ENCODE assay signal across 27 cellular contexts in the genomic region with DNA sequence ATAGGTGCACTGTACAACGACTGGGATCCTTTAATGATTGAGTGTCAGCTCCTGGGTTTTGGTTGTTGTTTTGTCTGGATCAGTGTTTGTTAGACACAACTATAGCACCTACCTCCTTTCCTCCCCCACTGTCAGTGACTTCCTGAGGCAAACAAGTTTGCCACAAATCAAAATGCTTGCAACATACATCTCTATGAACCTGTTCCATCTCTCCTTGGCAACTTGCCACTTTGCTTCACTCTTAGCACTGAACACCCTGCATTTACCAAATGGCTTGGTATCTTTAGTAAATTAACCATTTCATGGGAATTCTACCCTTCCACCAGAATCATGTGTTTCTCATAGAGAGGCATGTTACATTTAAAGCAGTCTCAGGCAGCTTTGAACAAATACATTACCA.
A peak's percentile ranks its signal among the peaks of the same experiment; 100 is the strongest.
DNase-seq lines count a peak whose midpoint lies in the region; ATAC-seq and TF ChIP-seq lines count a peak whose summit lies in the region.
"Had no signal": no experiment of that assay in that cellular context is flagged by ENCODE, and none has a peak within 500 bp of the region (broad histone marks: within the 10 kb centered on the region; RNA-seq: fewer than 3 reads in every experiment).

No MANE protein-coding gene starts in this region.

- WGBS in heart left ventricle, 4 donors: 41 to 58% (median 48%) methylated on average over 1 of the region's 1 CpG

- H3K27me3 ChIP-seq in cardiac muscle cell: no peaks in the 10 kb centered on the region
- no peaks in the 10 kb centered on the region for H3K27me3 ChIP-seq in heart left ventricle
- H3K27me3 ChIP-seq: foreskin keratinocyte, right lobe of liver, upper lobe of right lung had no signal

- H3K4me3 ChIP-seq in cardiac muscle cell (no peak overlapping the region), heart left ventricle (no peak overlapping the region), fibroblast of villous mesenchyme (ENCODE audit: low read depth, low read length) (no peak overlapping the region)
- H3K4me3 ChIP-seq: dorsolateral prefrontal cortex, right lobe of liver, upper lobe of right lung had no signal

- TF ChIP-seq POLR2A in heart left ventricle (IDR thresholded peaks at IDR 0.05): no peak

- no peak overlapping the region for H3K27ac ChIP-seq in cardiac muscle cell
- H3K27ac ChIP-seq in heart left ventricle: no peak overlapping the region
- H3K27ac ChIP-seq: dorsolateral prefrontal cortex, epithelial cell of prostate, foreskin keratinocyte, parathyroid adenoma, right lobe of liver, upper lobe of right lung had no signal

- intact Hi-C loops in heart left ventricle (cut with DNase I): no loop called here

- H3K9me3 ChIP-seq in cardiac muscle cell (ENCODE audit: low read depth) (no peaks in the 10 kb centered on the region), heart left ventricle (no peaks in the 10 kb centered on the region)
- H3K9me3 ChIP-seq: right lobe of liver, upper lobe of right lung had no signal

- H3K36me3 ChIP-seq in cardiac muscle cell (no peaks in the 10 kb centered on the region), heart left ventricle (no peaks in the 10 kb centered on the region)
- H3K36me3 ChIP-seq: right lobe of liver, upper lobe of right lung had no signal

- ATAC-seq in heart left ventricle (no peak), GM19351 (IDR thresholded peaks at IDR 0.05; ENCODE audit: unreplicated experiment) (no peak)
- ATAC-seq: foreskin keratinocyte, right lobe of liver, T-cell, upper lobe of right lung had no signal

- peak; percentile 12 to 35 for DNase-seq in cardiac muscle cell (ENCODE audit: low read depth in 1 of 2, low spot score in 1 of 2)
- DNase-seq in heart left ventricle: no peak
- peak; percentile 16 for DNase-seq in NCI-H2227 treated with DMSO at 0.1 percent for 48 hours (lab: John Stamatoyannopoulos, UW)
- DNase-seq in fibroblast of villous mesenchyme (ENCODE audit: low read depth): peak; percentile 6
- DNase-seq in stimulated activated CD4-positive, alpha-beta T cell treated with anti-CD3 and anti-CD28 coated beads, Interleukin-4, amount 100 ng/mL, for 24 hours: no peak
- no peak for DNase-seq in DMS114 treated with DMSO at 0.1 percent for 48 hours (lab: John Stamatoyannopoulos, UW; ENCODE audit: unreplicated experiment)
- DNase-seq: activated CD4-positive, alpha-beta T cell treated with anti-CD3 and anti-CD28 coated beads for 1 hour; activated naive CD4-positive, alpha-beta T cell treated with anti-CD3 and anti-CD28 coated beads for 36 hours; activated T-cell treated with anti-CD3 and anti-CD28 coated beads, Interleukin-2, amount 50 U/mL, for 48 hours; central memory CD4-positive, alpha-beta T cell; DMS79; dorsolateral prefrontal cortex; immature natural killer cell; Kasumi-1; NCI-H1092 treated with DMSO at 0.1 percent for 48 hours; NCI-H2107; NCI-H748 treated with DMSO at 0.1 percent for 48 hours; nephron progenitor cell; right lobe of liver; SHP77 treated with DMSO at 0.1 percent for 48 hours; stimulated activated CD8-positive, alpha-beta memory T cell treated with anti-CD3 and anti-CD28 coated beads, Interleukin-4, amount 100 ng/mL, for 48 hours; upper lobe of right lung had no signal

- no peaks in the 10 kb centered on the region for H3K4me1 ChIP-seq in cardiac muscle cell (ENCODE audit: low read depth)
- H3K4me1 ChIP-seq in heart left ventricle: peaks cover 0 to 5% (median 0%) of the 10 kb centered on the region in 12 donors
- H3K4me1 ChIP-seq: foreskin keratinocyte, right lobe of liver, upper lobe of right lung had no signal

- no peak for TF ChIP-seq CTCF in cardiac muscle cell (IDR thresholded peaks at IDR 0.05; ENCODE audit: low read depth, low read length)
- no peak for TF ChIP-seq CTCF in heart left ventricle (IDR thresholded peaks at IDR 0.05)
- no peak for TF ChIP-seq CTCF in fibroblast of villous mesenchyme (IDR thresholded peaks at IDR 0.05; ENCODE audit: insufficient read depth, low read depth, low read length)

Comparison
In these comparisons a context has a peak if more than half of its experiments do, and no peak if none do; other contexts are left out.
1. DNase-seq: peak in cardiac muscle cell (2 of 2), NCI-H2227 treated with DMSO at 0.1 percent for 48 hours (single experiment) and fibroblast of villous mesenchyme (single experiment); none in heart left ventricle (0 of 5), stimulated activated CD4-positive, alpha-beta T cell treated with anti-CD3 and anti-CD28 coated beads, Interleukin-4, amount 100 ng/mL, for 24 hours (single experiment) and DMS114 treated with DMSO at 0.1 percent for 48 hours (single experiment).